1 cellular context compared by ENCODE assay signal in the genomic region with DNA sequence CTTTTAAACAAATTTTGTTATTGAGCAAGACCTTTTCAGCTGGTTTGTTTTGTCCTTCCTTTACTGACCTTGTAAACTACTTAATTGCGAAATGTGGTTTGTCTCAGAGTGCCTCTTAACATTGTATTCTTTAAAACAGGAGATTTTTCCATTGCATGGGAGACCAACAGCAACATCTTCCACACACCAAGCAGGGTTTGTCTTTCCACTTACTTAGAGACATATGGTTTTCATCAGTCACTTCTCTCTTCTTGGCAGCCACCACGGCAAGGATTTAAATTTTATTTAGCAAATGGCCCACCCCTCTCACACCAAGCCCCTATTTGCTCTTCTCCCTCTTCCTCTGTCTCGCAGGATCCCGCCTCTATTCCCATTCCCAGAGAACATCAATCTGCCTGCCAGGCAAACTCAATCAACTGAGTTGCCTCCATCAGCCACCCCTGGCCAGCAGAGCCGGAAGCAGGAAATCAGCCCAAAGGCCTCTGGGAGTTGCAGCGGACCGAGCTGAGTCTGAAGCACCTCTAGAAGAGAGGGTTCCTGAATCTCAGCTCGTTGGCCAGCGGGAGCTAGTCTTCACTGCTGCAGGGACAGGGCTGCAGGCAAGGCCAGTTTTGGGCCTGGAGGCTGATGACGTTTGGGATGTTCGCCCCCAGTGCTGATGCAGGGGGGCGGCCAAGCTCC.
A peak's percentile ranks its signal among the peaks of the same experiment; 100 is the strongest.
TF ChIP-seq lines count a peak whose summit lies in the region.

No MANE protein-coding gene starts in this region.

TF ChIP-seq in K562, 482 proteins besides CTCF, POLR2A, EP300 and RAD21:
- TF ChIP-seq, protein P1, sequence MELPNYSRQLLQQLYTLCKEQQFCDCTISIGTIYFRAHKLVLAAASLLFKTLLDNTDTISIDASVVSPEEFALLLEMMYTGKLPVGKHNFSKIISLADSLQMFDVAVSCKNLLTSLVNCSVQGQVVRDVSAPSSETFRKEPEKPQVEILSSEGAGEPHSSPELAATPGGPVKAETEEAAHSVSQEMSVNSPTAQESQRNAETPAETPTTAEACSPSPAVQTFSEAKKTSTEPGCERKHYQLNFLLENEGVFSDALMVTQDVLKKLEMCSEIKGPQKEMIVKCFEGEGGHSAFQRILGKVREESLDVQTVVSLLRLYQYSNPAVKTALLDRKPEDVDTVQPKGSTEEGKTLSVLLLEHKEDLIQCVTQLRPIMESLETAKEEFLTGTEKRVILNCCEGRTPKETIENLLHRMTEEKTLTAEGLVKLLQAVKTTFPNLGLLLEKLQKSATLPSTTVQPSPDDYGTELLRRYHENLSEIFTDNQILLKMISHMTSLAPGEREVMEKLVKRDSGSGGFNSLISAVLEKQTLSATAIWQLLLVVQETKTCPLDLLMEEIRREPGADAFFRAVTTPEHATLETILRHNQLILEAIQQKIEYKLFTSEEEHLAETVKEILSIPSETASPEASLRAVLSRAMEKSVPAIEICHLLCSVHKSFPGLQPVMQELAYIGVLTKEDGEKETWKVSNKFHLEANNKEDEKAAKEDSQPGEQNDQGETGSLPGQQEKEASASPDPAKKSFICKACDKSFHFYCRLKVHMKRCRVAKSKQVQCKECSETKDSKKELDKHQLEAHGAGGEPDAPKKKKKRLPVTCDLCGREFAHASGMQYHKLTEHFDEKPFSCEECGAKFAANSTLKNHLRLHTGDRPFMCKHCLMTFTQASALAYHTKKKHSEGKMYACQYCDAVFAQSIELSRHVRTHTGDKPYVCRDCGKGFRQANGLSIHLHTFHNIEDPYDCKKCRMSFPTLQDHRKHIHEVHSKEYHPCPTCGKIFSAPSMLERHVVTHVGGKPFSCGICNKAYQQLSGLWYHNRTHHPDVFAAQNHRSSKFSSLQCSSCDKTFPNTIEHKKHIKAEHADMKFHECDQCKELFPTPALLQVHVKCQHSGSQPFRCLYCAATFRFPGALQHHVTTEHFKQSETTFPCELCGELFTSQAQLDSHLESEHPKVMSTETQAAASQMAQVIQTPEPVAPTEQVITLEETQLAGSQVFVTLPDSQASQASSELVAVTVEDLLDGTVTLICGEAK (IDR thresholded peaks at IDR 0.05), result peak; percentile 52; the same call in 1 of the 2 replicates
- TF ChIP-seq, protein P1 (CRISPR knock-in tag; IDR thresholded peaks at IDR 0.05), result no peak
- TF ChIP-seq CEBPB (tag; IDR thresholded peaks at IDR 0.05) (peak; percentile 44; the same call in 1 of the 2 replicates), SMARCB1 (IDR thresholded peaks at IDR 0.05; ENCODE audit: insufficient read length, low read depth) (no peak), CEBPG (CRISPR knock-in tag; IDR thresholded peaks at IDR 0.05) (no peak), CEBPG (tag; conservative IDR thresholded peaks at IDR 0.05 in 1 of 2, IDR thresholded peaks at IDR 0.05 in 1 of 2) (peak; percentile 12 to 46; a peak in 2 of 4 replicates), GABPA (tag; conservative IDR thresholded peaks at IDR 0.05; ENCODE audit: low read depth) (peak; percentile 44; the same call in 1 of the 2 replicates), EHMT2 (IDR thresholded peaks at IDR 0.05) (peak; percentile 43; the same call in 1 of the 2 replicates), MEF2A (IDR thresholded peaks at IDR 0.05; ENCODE audit: control insufficient read depth, low read depth, low read length) (no peak), NFXL1 (CRISPR knock-in tag; IDR thresholded peaks at IDR 0.05) (no peak), NONO (IDR thresholded peaks at IDR 0.05; ENCODE audit: low read depth in 2 of 2, low read length in 1 of 2) (no peak), FOXP1 (CRISPR knock-in tag; IDR thresholded peaks at IDR 0.05) (no peak), ETV1 (tag; conservative IDR thresholded peaks at IDR 0.05; ENCODE audit: low read depth) (no peak)
- TF ChIP-seq, protein P2, sequence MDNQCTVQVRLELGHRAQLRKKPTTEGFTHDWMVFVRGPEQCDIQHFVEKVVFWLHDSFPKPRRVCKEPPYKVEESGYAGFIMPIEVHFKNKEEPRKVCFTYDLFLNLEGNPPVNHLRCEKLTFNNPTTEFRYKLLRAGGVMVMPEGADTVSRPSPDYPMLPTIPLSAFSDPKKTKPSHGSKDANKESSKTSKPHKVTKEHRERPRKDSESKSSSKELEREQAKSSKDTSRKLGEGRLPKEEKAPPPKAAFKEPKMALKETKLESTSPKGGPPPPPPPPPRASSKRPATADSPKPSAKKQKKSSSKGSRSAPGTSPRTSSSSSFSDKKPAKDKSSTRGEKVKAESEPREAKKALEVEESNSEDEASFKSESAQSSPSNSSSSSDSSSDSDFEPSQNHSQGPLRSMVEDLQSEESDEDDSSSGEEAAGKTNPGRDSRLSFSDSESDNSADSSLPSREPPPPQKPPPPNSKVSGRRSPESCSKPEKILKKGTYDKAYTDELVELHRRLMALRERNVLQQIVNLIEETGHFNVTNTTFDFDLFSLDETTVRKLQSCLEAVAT (IDR thresholded peaks at IDR 0.05), result peak in 1 of 2 experiments; percentile 58; a peak in 1 of 4 replicates
- TF ChIP-seq, protein P3, sequence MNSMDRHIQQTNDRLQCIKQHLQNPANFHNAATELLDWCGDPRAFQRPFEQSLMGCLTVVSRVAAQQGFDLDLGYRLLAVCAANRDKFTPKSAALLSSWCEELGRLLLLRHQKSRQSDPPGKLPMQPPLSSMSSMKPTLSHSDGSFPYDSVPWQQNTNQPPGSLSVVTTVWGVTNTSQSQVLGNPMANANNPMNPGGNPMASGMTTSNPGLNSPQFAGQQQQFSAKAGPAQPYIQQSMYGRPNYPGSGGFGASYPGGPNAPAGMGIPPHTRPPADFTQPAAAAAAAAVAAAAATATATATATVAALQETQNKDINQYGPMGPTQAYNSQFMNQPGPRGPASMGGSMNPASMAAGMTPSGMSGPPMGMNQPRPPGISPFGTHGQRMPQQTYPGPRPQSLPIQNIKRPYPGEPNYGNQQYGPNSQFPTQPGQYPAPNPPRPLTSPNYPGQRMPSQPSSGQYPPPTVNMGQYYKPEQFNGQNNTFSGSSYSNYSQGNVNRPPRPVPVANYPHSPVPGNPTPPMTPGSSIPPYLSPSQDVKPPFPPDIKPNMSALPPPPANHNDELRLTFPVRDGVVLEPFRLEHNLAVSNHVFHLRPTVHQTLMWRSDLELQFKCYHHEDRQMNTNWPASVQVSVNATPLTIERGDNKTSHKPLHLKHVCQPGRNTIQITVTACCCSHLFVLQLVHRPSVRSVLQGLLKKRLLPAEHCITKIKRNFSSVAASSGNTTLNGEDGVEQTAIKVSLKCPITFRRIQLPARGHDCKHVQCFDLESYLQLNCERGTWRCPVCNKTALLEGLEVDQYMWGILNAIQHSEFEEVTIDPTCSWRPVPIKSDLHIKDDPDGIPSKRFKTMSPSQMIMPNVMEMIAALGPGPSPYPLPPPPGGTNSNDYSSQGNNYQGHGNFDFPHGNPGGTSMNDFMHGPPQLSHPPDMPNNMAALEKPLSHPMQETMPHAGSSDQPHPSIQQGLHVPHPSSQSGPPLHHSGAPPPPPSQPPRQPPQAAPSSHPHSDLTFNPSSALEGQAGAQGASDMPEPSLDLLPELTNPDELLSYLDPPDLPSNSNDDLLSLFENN (IDR thresholded peaks at IDR 0.05; ENCODE audit: low read depth in 2 of 2, low read length in 2 of 2), result 0 out of 4 replicates have a peak, but pooled peaks of 1 of the 2 experiments have one; percentile 27
- TF ChIP-seq, protein P4, sequence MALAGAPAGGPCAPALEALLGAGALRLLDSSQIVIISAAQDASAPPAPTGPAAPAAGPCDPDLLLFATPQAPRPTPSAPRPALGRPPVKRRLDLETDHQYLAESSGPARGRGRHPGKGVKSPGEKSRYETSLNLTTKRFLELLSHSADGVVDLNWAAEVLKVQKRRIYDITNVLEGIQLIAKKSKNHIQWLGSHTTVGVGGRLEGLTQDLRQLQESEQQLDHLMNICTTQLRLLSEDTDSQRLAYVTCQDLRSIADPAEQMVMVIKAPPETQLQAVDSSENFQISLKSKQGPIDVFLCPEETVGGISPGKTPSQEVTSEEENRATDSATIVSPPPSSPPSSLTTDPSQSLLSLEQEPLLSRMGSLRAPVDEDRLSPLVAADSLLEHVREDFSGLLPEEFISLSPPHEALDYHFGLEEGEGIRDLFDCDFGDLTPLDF (CRISPR knock-in tag; IDR thresholded peaks at IDR 0.05), result no peak
